Comparison of ENCODE assay signal across 19 cellular contexts in the genomic region with DNA sequence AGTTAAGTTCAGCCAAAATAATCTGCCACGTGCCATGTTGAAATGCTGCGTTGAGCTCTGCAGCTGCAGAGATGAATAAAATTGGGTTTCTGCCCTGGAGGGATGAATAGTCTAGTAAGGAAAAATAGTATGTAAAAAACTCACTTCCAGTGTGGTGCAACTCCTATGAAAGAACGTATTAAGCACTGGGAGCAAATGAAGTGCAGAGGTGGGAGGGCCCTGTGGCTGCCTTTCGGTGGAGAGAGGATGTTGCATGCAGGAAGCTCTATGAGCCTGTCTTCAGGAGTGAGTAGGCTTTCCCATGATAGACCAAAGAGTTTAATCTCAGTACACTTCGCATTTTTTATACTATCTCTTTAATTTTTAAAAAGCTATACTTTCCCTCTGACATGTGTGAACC. TPM values are rescaled to one million over a fixed set of nuclear protein-coding genes. Genes with fewer than 3 reads are reported as not detected.
DNase-seq lines count a peak whose midpoint lies in the region; ATAC-seq and TF ChIP-seq lines count a peak whose summit lies in the region.
"Had no signal": no experiment of that assay in that cellular context is flagged by ENCODE, and none has a peak within 500 bp of the region (broad histone marks: within the 10 kb centered on the region; RNA-seq: fewer than 3 reads in every experiment).

No MANE protein-coding gene starts in this region.

- in situ Hi-C loops in mammary epithelial cell (cut with MboI; ENCODE audit: low sequenced_read_pairs in 2 of 2) = loop anchor here in 1 of 2 donors (25.0 kb wide), 1 partner anchor 557 kb away; no protein-coding TSS in a partner anchor

- H3K9ac ChIP-seq in mammary epithelial cell (ENCODE audit: insufficient read depth, low read length) = no peak overlapping the region

- H3K27ac Mint-ChIP-seq in osteocyte (ENCODE audit: unreplicated experiment) = peak overlapping the region; percentile 23

- peaks cover 11% of the 10 kb centered on the region for H3K9me3 Mint-ChIP-seq in osteocyte (ENCODE audit: unreplicated experiment)

- no peak overlapping the region for H2AFZ ChIP-seq in mammary epithelial cell (ENCODE audit: low read depth, low read length)

- no peaks in the 10 kb centered on the region for H3K36me3 ChIP-seq in mammary epithelial cell (ENCODE audit: insufficient read depth, low read length)
- H3K36me3 ChIP-seq in breast epithelium = no peaks in the 10 kb centered on the region

- no TSS peak for BruUV-seq in mammary epithelial cell (replicated peaks; lab: Mats Ljungman, UMichigan)

- CTCF ChIA-PET in mammary epithelial cell (lab: Charles Lee; ENCODE audit: low non-redundant PET) (no interaction called here), RWPE1 (lab: Yijun Ruan, JAX) (interaction anchor here (0.6 kb wide), 1 partner anchor 50 kb away, joined by 5 read pairs; no protein-coding TSS in a partner anchor)

- peak; percentile 74 for DNase-seq in mammary epithelial cell
- DNase-seq in breast epithelium (ENCODE audit: low spot score in 2 of 2) = no peak
- DNase-seq in MV-4-11 (lab: John Stamatoyannopoulos, UW) = peak; percentile 32
- no peak for DNase-seq in epithelial cell of prostate (ENCODE audit: low read depth, low spot score)
- DNase-seq in osteocyte (ENCODE audit: extremely low spot score, unreplicated experiment) = no peak
- DNase-seq in RWPE1 (ENCODE audit: low spot score) = no peak
- no peak for DNase-seq in right cardiac atrium
- DNase-seq: COR-L47; DMS153; GDM1; KG1; NCI-H1048; NCI-H2107; NCI-H345; NCI-H69; NK-92 treated with Interleukin-12 subunit alpha and Interleukin-12 subunit beta, amount 100 ng/mL, for 24 hours; OCI-M1 had no signal

- no peak overlapping the region for H3K4me2 ChIP-seq in mammary epithelial cell (ENCODE audit: insufficient read depth, low read depth, low read length)

- H3K9me3 ChIP-seq in mammary epithelial cell (replicated peaks; ENCODE audit: insufficient read depth, low read length) (no peaks in the 10 kb centered on the region), breast epithelium (no peaks in the 10 kb centered on the region), right cardiac atrium (ENCODE audit: control insufficient read depth, low read length) (no peaks in the 10 kb centered on the region)

- WGBS in mammary epithelial cell (ENCODE audit: low coverage, missing lambda C conversion rate) = 47% methylated on average over 5 of the region's 5 CpGs
- 71% methylated on average over 5 of the region's 5 CpGs for WGBS in right cardiac atrium

- H3K4me3 ChIP-seq in mammary epithelial cell (replicated peaks in 1 of 3; ENCODE audit: insufficient read depth in 1 of 3, low read depth in 2 of 3, low read length in 3 of 3) = no peak overlapping the region
- no peak overlapping the region for H3K4me3 ChIP-seq in breast epithelium
- no peak overlapping the region for H3K4me3 ChIP-seq in right cardiac atrium (ENCODE audit: low read length)

- H3K79me2 ChIP-seq in mammary epithelial cell (ENCODE audit: insufficient read depth, low read length) = peaks cover 52% of the 10 kb centered on the region

- TF ChIP-seq CTCF in mammary epithelial cell (conservative IDR thresholded peaks at IDR 0.05 in 1 of 2, IDR thresholded peaks at IDR 0.05 in 1 of 2; ENCODE audit: extremely low read depth in 1 of 2, insufficient read depth in 1 of 2, low read depth in 1 of 2, low read length in 2 of 2) (no peak), breast epithelium (IDR thresholded peaks at IDR 0.05) (no peak), osteocyte (IDR thresholded peaks at IDR 0.05) (no peak), RWPE1 (conservative IDR thresholded peaks at IDR 0.05; ENCODE audit: low read depth) (no peak)

- TF ChIP-seq POLR2A in breast epithelium (IDR thresholded peaks at IDR 0.05) = no peak

- H3K27me3 ChIP-seq in mammary epithelial cell (ENCODE audit: insufficient read depth, low read length) (no peaks in the 10 kb centered on the region), breast epithelium (no peaks in the 10 kb centered on the region), right cardiac atrium (ENCODE audit: control insufficient read depth, insufficient read depth) (no peaks in the 10 kb centered on the region)

- intact Hi-C loops in mammary epithelial cell (cut with micrococcal nuclease) (no loop called here), breast epithelium (cut with DNase I; ENCODE audit: low total_unique reads) (no loop called here), right cardiac atrium (cut with DNase I) (no loop called here)

- POLR2A ChIA-PET in RWPE1 (lab: Yijun Ruan, JAX; ENCODE audit: low non-redundant PET) = interaction anchor here (0.5 kb wide), 1 partner anchor 122 kb away, joined by 5 read pairs; no protein-coding TSS in a partner anchor

- H3K36me3 Mint-ChIP-seq in osteocyte (ENCODE audit: unreplicated experiment) = peaks cover 33% of the 10 kb centered on the region

- H3K4me1 ChIP-seq in mammary epithelial cell (ENCODE audit: insufficient read depth, low read length) = peaks cover 10% of the 10 kb centered on the region
- no peaks in the 10 kb centered on the region for H3K4me1 ChIP-seq in breast epithelium
- H3K4me1 ChIP-seq in right cardiac atrium (ENCODE audit: control insufficient read depth, insufficient read depth, low read length) = peaks cover 3% of the 10 kb centered on the region

- no peaks in the 10 kb centered on the region for H3K27me3 Mint-ChIP-seq in osteocyte (ENCODE audit: unreplicated experiment)

- no peak overlapping the region for H3K4me3 Mint-ChIP-seq in osteocyte (ENCODE audit: unreplicated experiment)

- ATAC-seq in right cardiac atrium (no peak), GM19023 (IDR thresholded peaks at IDR 0.05; ENCODE audit: unreplicated experiment) (no peak)

- H3K4me1 Mint-ChIP-seq in osteocyte (ENCODE audit: unreplicated experiment) = peaks cover 9% of the 10 kb centered on the region

- no peak overlapping the region for H3K27ac ChIP-seq in mammary epithelial cell (ENCODE audit: insufficient read depth, low read depth, low read length)
- no peak overlapping the region for H3K27ac ChIP-seq in breast epithelium
- H3K27ac ChIP-seq in epithelial cell of prostate = peak overlapping the region; percentile 39
- H3K27ac ChIP-seq in RWPE1 = no peak overlapping the region
- H3K27ac ChIP-seq in right cardiac atrium (ENCODE audit: low read length) = no peak overlapping the region
- H3K27ac ChIP-seq: C4-2B had no signal

- dilution Hi-C loops in mammary epithelial cell (cut with HindIII; ENCODE audit: low sequenced_read_pairs) = loop anchor here (25.0 kb wide), 1 partner anchor 557 kb away; no protein-coding TSS in a partner anchor

- H4K20me1 ChIP-seq in mammary epithelial cell (ENCODE audit: insufficient read depth, low read length) = no peaks in the 10 kb centered on the region

RNA-seq across cellular contexts. Expression of gene CEP63, which starts 8.7 kb away (rescaled TPM):
- 10 to 100 TPM in 1 of 2 donors, 1 to 10 TPM in 1; 7.2 to 25.3 TPM for total RNA-seq in mammary epithelial cell
- 9.0 TPM for polyA plus RNA-seq in mammary epithelial cell
- polyA minus RNA-seq in mammary epithelial cell = 3.9 TPM
- 10 to 100 TPM; 31.8 to 38.9 (median 33.1) TPM for total RNA-seq in breast epithelium
- total RNA-seq in osteocyte = 26.3 and 27.2 TPM in 2 replicates
- 10 to 100 TPM; 31.3 to 41.6 (median 39.4) TPM for total RNA-seq in right cardiac atrium
- 34.6 TPM for polyA plus RNA-seq in right cardiac atrium

RNA-seq across cellular contexts. Expression of gene ANAPC13, which starts 8.8 kb away (rescaled TPM):
- total RNA-seq in mammary epithelial cell = 10 to 100 TPM; 32.2 to 40.5 TPM
- 54.2 TPM for polyA plus RNA-seq in mammary epithelial cell
- 16.2 TPM for polyA minus RNA-seq in mammary epithelial cell
- 10 to 100 TPM; 56.0 to 68.3 (median 66.1) TPM for total RNA-seq in breast epithelium
- 83.8 and 89.4 TPM in 2 replicates for total RNA-seq in osteocyte
- total RNA-seq in right cardiac atrium = 10 to 100 TPM; 75.6 to 95.8 (median 81.3) TPM
- polyA plus RNA-seq in right cardiac atrium = 87.7 TPM

Comparison
In these comparisons a context has a peak if more than half of its experiments do, and no peak if none do; other contexts are left out.
1. DNase-seq: peak in mammary epithelial cell (single experiment) and MV-4-11 (single experiment); none in breast epithelium (0 of 2), epithelial cell of prostate (single experiment), osteocyte (single experiment), RWPE1 (single experiment) and right cardiac atrium (0 of 3).